In genomic region chr13:50452028-50452427, GRCh38 we compare ENCODE assay signal across 1 cellular context.
A peak's percentile ranks its signal among the peaks of the same experiment; 100 is the strongest.
TF ChIP-seq lines count a peak whose summit lies in the region.

No MANE protein-coding gene starts in this region.

TF ChIP-seq in K562, 482 proteins besides CTCF, POLR2A, EP300 and RAD21 (continued from another document):
- TF ChIP-seq, protein P1, sequence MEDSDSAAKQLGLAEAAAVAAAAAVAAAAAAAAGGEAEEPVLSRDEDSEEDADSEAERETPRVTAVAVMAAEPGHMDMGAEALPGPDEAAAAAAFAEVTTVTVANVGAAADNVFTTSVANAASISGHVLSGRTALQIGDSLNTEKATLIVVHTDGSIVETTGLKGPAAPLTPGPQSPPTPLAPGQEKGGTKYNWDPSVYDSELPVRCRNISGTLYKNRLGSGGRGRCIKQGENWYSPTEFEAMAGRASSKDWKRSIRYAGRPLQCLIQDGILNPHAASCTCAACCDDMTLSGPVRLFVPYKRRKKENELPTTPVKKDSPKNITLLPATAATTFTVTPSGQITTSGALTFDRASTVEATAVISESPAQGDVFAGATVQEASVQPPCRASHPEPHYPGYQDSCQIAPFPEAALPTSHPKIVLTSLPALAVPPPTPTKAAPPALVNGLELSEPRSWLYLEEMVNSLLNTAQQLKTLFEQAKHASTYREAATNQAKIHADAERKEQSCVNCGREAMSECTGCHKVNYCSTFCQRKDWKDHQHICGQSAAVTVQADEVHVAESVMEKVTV (CRISPR knock-in tag; IDR thresholded peaks at IDR 0.05): no peak
- TF ChIP-seq HDAC8 (tag; IDR thresholded peaks at IDR 0.05): no peak
- TF ChIP-seq ZBTB17 (CRISPR knock-in tag; IDR thresholded peaks at IDR 0.05): no peak
- TF ChIP-seq ZNF316 (IDR thresholded peaks at IDR 0.05): peak; percentile 60; the same call in 1 of the 2 replicates
- TF ChIP-seq NCOA1 (IDR thresholded peaks at IDR 0.05; ENCODE audit: low read depth): no peak
- no peak for TF ChIP-seq ZNF740 (CRISPR knock-in tag; IDR thresholded peaks at IDR 0.05)
- TF ChIP-seq ZNF740 (tag; IDR thresholded peaks at IDR 0.05): no peak
- no peak for TF ChIP-seq GTF2A2 (tag; IDR thresholded peaks at IDR 0.05)
- peak; percentile 39; the same call in 1 of the 2 replicates for TF ChIP-seq MAFF (IDR thresholded peaks at IDR 0.05; ENCODE audit: low read length)
- no peak for TF ChIP-seq ZC3H8 (IDR thresholded peaks at IDR 0.05)
- TF ChIP-seq CBX2 (IDR thresholded peaks at IDR 0.05; ENCODE audit: insufficient read depth, low read length, poor library complexity, severe bottlenecking): no peak
- TF ChIP-seq ETV6 (IDR thresholded peaks at IDR 0.05; ENCODE audit: borderline replicate concordance in 1 of 2, low read depth in 2 of 2, low read length in 1 of 2): no peak
- no peak for TF ChIP-seq ETV6 (CRISPR knock-in tag; IDR thresholded peaks at IDR 0.05; ENCODE audit: borderline replicate concordance)
- TF ChIP-seq, protein P2, sequence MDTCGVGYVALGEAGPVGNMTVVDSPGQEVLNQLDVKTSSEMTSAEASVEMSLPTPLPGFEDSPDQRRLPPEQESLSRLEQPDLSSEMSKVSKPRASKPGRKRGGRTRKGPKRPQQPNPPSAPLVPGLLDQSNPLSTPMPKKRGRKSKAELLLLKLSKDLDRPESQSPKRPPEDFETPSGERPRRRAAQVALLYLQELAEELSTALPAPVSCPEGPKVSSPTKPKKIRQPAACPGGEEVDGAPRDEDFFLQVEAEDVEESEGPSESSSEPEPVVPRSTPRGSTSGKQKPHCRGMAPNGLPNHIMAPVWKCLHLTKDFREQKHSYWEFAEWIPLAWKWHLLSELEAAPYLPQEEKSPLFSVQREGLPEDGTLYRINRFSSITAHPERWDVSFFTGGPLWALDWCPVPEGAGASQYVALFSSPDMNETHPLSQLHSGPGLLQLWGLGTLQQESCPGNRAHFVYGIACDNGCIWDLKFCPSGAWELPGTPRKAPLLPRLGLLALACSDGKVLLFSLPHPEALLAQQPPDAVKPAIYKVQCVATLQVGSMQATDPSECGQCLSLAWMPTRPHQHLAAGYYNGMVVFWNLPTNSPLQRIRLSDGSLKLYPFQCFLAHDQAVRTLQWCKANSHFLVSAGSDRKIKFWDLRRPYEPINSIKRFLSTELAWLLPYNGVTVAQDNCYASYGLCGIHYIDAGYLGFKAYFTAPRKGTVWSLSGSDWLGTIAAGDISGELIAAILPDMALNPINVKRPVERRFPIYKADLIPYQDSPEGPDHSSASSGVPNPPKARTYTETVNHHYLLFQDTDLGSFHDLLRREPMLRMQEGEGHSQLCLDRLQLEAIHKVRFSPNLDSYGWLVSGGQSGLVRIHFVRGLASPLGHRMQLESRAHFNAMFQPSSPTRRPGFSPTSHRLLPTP (IDR thresholded peaks at IDR 0.05; ENCODE audit: borderline replicate concordance, extremely low read depth, insufficient read length): no peak
- no peak for TF ChIP-seq ZNF408 (CRISPR knock-in tag; IDR thresholded peaks at IDR 0.05; ENCODE audit: low read depth)
- TF ChIP-seq ZBTB8A (IDR thresholded peaks at IDR 0.05; ENCODE audit: partially characterized antibody): no peak
- no peak for TF ChIP-seq ZNF717 (CRISPR knock-in tag; IDR thresholded peaks at IDR 0.05)
- TF ChIP-seq ZNF197 (CRISPR knock-in tag; IDR thresholded peaks at IDR 0.05; ENCODE audit: low read depth): no peak
- TF ChIP-seq MCM7 (IDR thresholded peaks at IDR 0.05): no peak
- no peak for TF ChIP-seq ZFP91 (CRISPR knock-in tag; IDR thresholded peaks at IDR 0.05)
- TF ChIP-seq PRPF4 (IDR thresholded peaks at IDR 0.05; ENCODE audit: insufficient read depth, low read depth, low read length, poor library complexity, severe bottlenecking): no peak
- TF ChIP-seq NR2C2 (CRISPR knock-in tag; IDR thresholded peaks at IDR 0.05): no peak
- TF ChIP-seq NR2C2 (tag; IDR thresholded peaks at IDR 0.05): no peak
